Comparison of ENCODE assay signal across 9 cellular contexts in genomic region chr10:43965033-43965917, GRCh38.
DNase-seq lines count a peak whose midpoint lies in the region; ATAC-seq and TF ChIP-seq lines count a peak whose summit lies in the region.
"Had no signal": no experiment of that assay in that cellular context is flagged by ENCODE, and none has a peak within 500 bp of the region (broad histone marks: within the 10 kb centered on the region; RNA-seq: fewer than 3 reads in every experiment).

No MANE protein-coding gene starts in this region.

- H3K27me3 ChIP-seq in gastroesophageal sphincter (no peaks in the 10 kb centered on the region), subcutaneous abdominal adipose tissue (ENCODE audit: control insufficient read depth in 5 of 5, insufficient read depth in 4 of 5, low read length in 5 of 5) (no peaks in the 10 kb centered on the region)

- TF ChIP-seq CTCF in gastroesophageal sphincter (IDR thresholded peaks at IDR 0.05): no peak

- H3K36me3 ChIP-seq in gastroesophageal sphincter (no peaks in the 10 kb centered on the region), subcutaneous abdominal adipose tissue (ENCODE audit: control insufficient read depth in 5 of 5, insufficient read depth in 5 of 5, low read length in 5 of 5) (no peaks in the 10 kb centered on the region)

- H3K27ac ChIP-seq in gastroesophageal sphincter: peak overlapping the region in 3 of 4 donors; percentile 44 to 61 (median 48)
- H3K27ac ChIP-seq in subcutaneous abdominal adipose tissue (ENCODE audit: low read depth, low read length): peak overlapping the region; percentile 63

- H3K9me3 ChIP-seq in gastroesophageal sphincter: no peaks in the 10 kb centered on the region
- H3K9me3 ChIP-seq in subcutaneous abdominal adipose tissue (ENCODE audit: control insufficient read depth in 5 of 5, low read length in 5 of 5): no peaks in the 10 kb centered on the region

- 57 to 66% methylated on average over 13 of the region's 14 CpGs for WGBS in gastroesophageal sphincter (ENCODE audit: low coverage in 1 of 2), 2 donors

- H3K9ac ChIP-seq in subcutaneous abdominal adipose tissue (ENCODE audit: low read length in 5 of 5): no peak overlapping the region

- no peak for TF ChIP-seq EP300 in gastroesophageal sphincter (IDR thresholded peaks at IDR 0.05)

- peak; percentile 37 for DNase-seq in LHCN-M2 (ENCODE audit: low read depth)
- DNase-seq in pons (ENCODE audit: low spot score): no peak
- DNase-seq: NCI-H345 had no signal

- ATAC-seq in GM18907 (IDR thresholded peaks at IDR 0.05; ENCODE audit: unreplicated experiment) (peak; percentile 58), gastroesophageal sphincter (peak; percentile 49), GM21717 (IDR thresholded peaks at IDR 0.05; ENCODE audit: unreplicated experiment) (no peak), HG02763 (IDR thresholded peaks at IDR 0.05; ENCODE audit: unreplicated experiment) (no peak), HG02938 (IDR thresholded peaks at IDR 0.05; ENCODE audit: unreplicated experiment) (no peak)

- TF ChIP-seq POLR2A in gastroesophageal sphincter (IDR thresholded peaks at IDR 0.05): no peak

- H3K4me1 ChIP-seq in gastroesophageal sphincter (peaks cover 0 to 46% (median 7%) of the 10 kb centered on the region in 3 donors), subcutaneous abdominal adipose tissue (ENCODE audit: control insufficient read depth in 5 of 5, insufficient read depth in 5 of 5, low read length in 5 of 5) (peaks cover 8 to 46% (median 24%) of the 10 kb centered on the region in 5 donors)

- no peak overlapping the region for H3K4me3 ChIP-seq in gastroesophageal sphincter
- peak overlapping the region in 1 of 5 donors; percentile 37 for H3K4me3 ChIP-seq in subcutaneous abdominal adipose tissue (ENCODE audit: low read depth in 1 of 5, low read length in 5 of 5)

Comparison
In these comparisons a context has a peak if more than half of its experiments do, and no peak if none do; other contexts are left out.
1. ATAC-seq: peak in GM18907 (single experiment) and gastroesophageal sphincter (single experiment); none in GM21717 (single experiment), HG02763 (single experiment) and HG02938 (single experiment).